15 cellular contexts compared by ENCODE assay signal in the genomic region with DNA sequence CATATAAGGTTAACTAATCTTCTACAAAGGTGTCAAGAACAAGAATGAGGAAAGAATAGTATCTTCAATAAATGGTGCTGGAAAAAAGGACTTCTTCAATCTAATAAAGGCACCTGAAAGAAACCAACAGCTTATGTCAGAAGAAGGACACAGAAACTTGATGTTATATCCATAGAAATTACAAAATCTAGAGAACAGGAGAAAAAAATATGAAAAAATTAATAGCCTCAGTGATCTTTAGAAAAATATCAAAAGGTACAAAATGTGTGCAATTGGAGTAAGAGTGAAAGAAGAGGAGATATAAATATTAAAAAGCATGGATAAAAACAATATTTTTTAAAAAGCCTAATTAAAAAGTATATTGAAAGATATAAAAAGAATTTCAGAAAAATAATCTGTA. TPM values are rescaled to one million over a fixed set of nuclear protein-coding genes. Genes with fewer than 3 reads are reported as not detected.
DNase-seq lines count a peak whose midpoint lies in the region; ATAC-seq, FAIRE-seq and TF ChIP-seq lines count a peak whose summit lies in the region.
"Had no signal": no experiment of that assay in that cellular context is flagged by ENCODE, and none has a peak within 500 bp of the region (broad histone marks: within the 10 kb centered on the region; RNA-seq: fewer than 3 reads in every experiment).

No MANE protein-coding gene starts in this region.

- H3K4me1 ChIP-seq in PC-3 (ENCODE audit: insufficient read depth, low read length), result peaks cover 58% of the 10 kb centered on the region
- H3K4me1 ChIP-seq in endodermal cell (ENCODE audit: control insufficient read depth, insufficient read depth, low read length), result no peaks in the 10 kb centered on the region
- no peaks in the 10 kb centered on the region for H3K4me1 ChIP-seq in sigmoid colon
- peaks cover 3% of the 10 kb centered on the region for H3K4me1 ChIP-seq in mucosa of descending colon (ENCODE audit: low read depth)

- ATAC-seq in PC-3 (no peak), mucosa of descending colon (no peak)
- ATAC-seq: CD8-positive, alpha-beta T cell had no signal

- H3F3A ChIP-seq in PC-3 (ENCODE audit: low read length, unreplicated experiment), result peaks cover 5% of the 10 kb centered on the region

- peaks cover 74% of the 10 kb centered on the region for H3K79me2 ChIP-seq in PC-3 (ENCODE audit: low read length)

- H3K9me2 ChIP-seq in PC-3 (replicated peaks; ENCODE audit: low read length), result no peaks in the 10 kb centered on the region

- no peak for DNase-seq in PC-3
- DNase-seq in endodermal cell, result no peak
- no peak for DNase-seq in type B pancreatic cell (ENCODE audit: extremely low spot score, unreplicated experiment)
- DNase-seq in NOMO-1 treated with DMSO at 0.1 percent for 48 hours (lab: John Stamatoyannopoulos, UW; ENCODE audit: unreplicated experiment), result no peak
- DNase-seq in sigmoid colon, result no peak
- DNase-seq in mucosa of descending colon, result no peak
- DNase-seq: CD8-positive, alpha-beta T cell; COR-L47; DND-41; GOT3; H9; IMR-90 had no signal

- peak; percentile 37 for FAIRE-seq in G401.6 (lab: Jason Lieb, UNC)

- H3K4me1 Mint-ChIP-seq in endodermal cell, result peaks cover 5% of the 10 kb centered on the region
- H3K4me1 Mint-ChIP-seq in type B pancreatic cell (ENCODE audit: unreplicated experiment), result peaks cover 15% of the 10 kb centered on the region

- no peak for TF ChIP-seq POLR2A in sigmoid colon (IDR thresholded peaks at IDR 0.05)

- H2AFZ ChIP-seq in PC-3 (ENCODE audit: low read length), result no peak overlapping the region

- H3K27me3 Mint-ChIP-seq in endodermal cell (ENCODE audit: insufficient read depth) (no peaks in the 10 kb centered on the region), type B pancreatic cell (no peaks in the 10 kb centered on the region)

- H3K27me3 ChIP-seq in PC-3 (ENCODE audit: low read length) (no peaks in the 10 kb centered on the region), endodermal cell (ENCODE audit: control insufficient read depth, insufficient read depth, low read length, poor library complexity, severe bottlenecking) (no peaks in the 10 kb centered on the region), sigmoid colon (no peaks in the 10 kb centered on the region)

- POLR2A ChIA-PET in PC-3 (lab: Charles Lee; ENCODE audit: unreplicated experiment), result no interaction called here

- BruUV-seq in PC-3 (replicated peaks; lab: Mats Ljungman, UMichigan), result no TSS peak

- peaks cover 15% of the 10 kb centered on the region for H3K36me3 ChIP-seq in PC-3 (ENCODE audit: low read depth, low read length)
- H3K36me3 ChIP-seq in endodermal cell (ENCODE audit: control insufficient read depth, insufficient read depth, low read length), result no peaks in the 10 kb centered on the region
- no peaks in the 10 kb centered on the region for H3K36me3 ChIP-seq in sigmoid colon
- H3K36me3 ChIP-seq in mucosa of descending colon (ENCODE audit: low read depth), result no peaks in the 10 kb centered on the region

- intact Hi-C loops in PC-3 (cut with micrococcal nuclease) (no loop called here), sigmoid colon (cut with DNase I) (no loop called here), mucosa of descending colon (cut with DNase I, micrococcal nuclease) (no loop called here)

- H3K27ac ChIP-seq in PC-3 (ENCODE audit: low read length) (peak overlapping the region; percentile 47), endodermal cell (ENCODE audit: low read depth, low read length) (no peak overlapping the region), sigmoid colon (no peak overlapping the region)

- TF ChIP-seq EP300 in sigmoid colon (IDR thresholded peaks at IDR 0.05), result no peak

- H3K4me3 Mint-ChIP-seq in endodermal cell, result peak overlapping the region; percentile 59
- H3K4me3 Mint-ChIP-seq in type B pancreatic cell, result peak overlapping the region; percentile 27
- H3K4me3 Mint-ChIP-seq: CD8-positive, alpha-beta T cell had no signal

- H3K27ac Mint-ChIP-seq in endodermal cell (no peak overlapping the region), type B pancreatic cell (peak overlapping the region; percentile 68)
- H3K27ac Mint-ChIP-seq: CD8-positive, alpha-beta T cell; H9 had no signal

- peak overlapping the region; percentile 22; the same call in 1 of the 2 replicates for H3K4me2 ChIP-seq in PC-3 (ENCODE audit: low read length)

- H3K9ac ChIP-seq in PC-3 (ENCODE audit: low read length) (0 out of 2 replicates have a peak overlapping the region, but pooled peaks have one; percentile 15), endodermal cell (ENCODE audit: extremely low read depth, low read length, poor library complexity, severe bottlenecking) (no peak overlapping the region)

- H3K36me3 Mint-ChIP-seq in endodermal cell (ENCODE audit: low read depth) (no peaks in the 10 kb centered on the region), type B pancreatic cell (peaks cover 4% of the 10 kb centered on the region)
- H3K36me3 Mint-ChIP-seq: CD14-positive monocyte; CD8-positive, alpha-beta T cell had no signal

- H3K9me3 Mint-ChIP-seq in endodermal cell (no peaks in the 10 kb centered on the region), type B pancreatic cell (no peaks in the 10 kb centered on the region)
- H3K9me3 Mint-ChIP-seq: CD14-positive monocyte; CD8-positive, alpha-beta T cell; H9 had no signal

- H3K9me3 ChIP-seq in PC-3 (ENCODE audit: low read length) (no peaks in the 10 kb centered on the region), endodermal cell (ENCODE audit: control insufficient read depth, low read length) (no peaks in the 10 kb centered on the region), sigmoid colon (no peaks in the 10 kb centered on the region), mucosa of descending colon (no peaks in the 10 kb centered on the region)

- H3K4me3 ChIP-seq in PC-3 (ENCODE audit: low read length), result no peak overlapping the region
- no peak overlapping the region for H3K4me3 ChIP-seq in endodermal cell (ENCODE audit: low read length)
- no peak overlapping the region for H3K4me3 ChIP-seq in sigmoid colon
- H3K4me3 ChIP-seq in mucosa of descending colon, result no peak overlapping the region

- no peaks in the 10 kb centered on the region for H4K20me1 ChIP-seq in PC-3 (ENCODE audit: low read length)

- CTCF ChIA-PET in PC-3 (lab: Charles Lee), result no interaction called here

- TF ChIP-seq CTCF in PC-3 (conservative IDR thresholded peaks at IDR 0.05; ENCODE audit: low read depth, low read length) (no peak), endodermal cell (conservative IDR thresholded peaks at IDR 0.05) (no peak), type B pancreatic cell (conservative IDR thresholded peaks at IDR 0.05) (no peak), sigmoid colon (IDR thresholded peaks at IDR 0.05) (no peak), mucosa of descending colon (IDR thresholded peaks at IDR 0.05) (no peak)

RNA-seq across cellular contexts. Expression of a gene that starts 18.8 kb away (rescaled TPM):
- 225 and 240 TPM in 2 replicates for total RNA-seq in PC-3 (2014; rRNA removed)
- not detected for total RNA-seq in endodermal cell
- polyA plus RNA-seq in endodermal cell (2013, experiment 1 of 2), result not detected
- polyA plus RNA-seq in endodermal cell (2013, experiment 2 of 2), result not detected
- total RNA-seq in type B pancreatic cell (ENCODE audit: low replicate concordance), result 0.86 TPM in 1 of 2 replicates, not detected in the other
- 1 to 10 TPM in 1 of 4 donors, not detected in 3; 8.9 TPM for total RNA-seq in sigmoid colon
- 100 to 1,000 TPM; 148 to 519 (median 347) TPM for polyA plus RNA-seq in sigmoid colon
- 100 to 1,000 TPM; 107 to 326 (median 174) TPM for total RNA-seq in mucosa of descending colon
- total RNA-seq: A673; CD8-positive, alpha-beta T cell; H9 had no signal
- polyA plus RNA-seq: CD14-positive monocyte had no signal

RNA-seq across cellular contexts. Expression of a gene that starts 40.4 kb away (rescaled TPM):
- total RNA-seq in PC-3 (2014; rRNA removed), result 18.4 and 20.9 TPM in 2 replicates
- 10 to 100 TPM; 66.4 to 74.4 TPM for total RNA-seq in endodermal cell
- polyA plus RNA-seq in endodermal cell (2013, experiment 1 of 2), result 76.7 TPM
- polyA plus RNA-seq in endodermal cell (2013, experiment 2 of 2), result 71.0 TPM
- 47.3 and 55.9 TPM in 2 replicates for total RNA-seq in type B pancreatic cell (ENCODE audit: low replicate concordance)
- total RNA-seq in sigmoid colon, result 10 to 100 TPM; 24.4 to 32.4 (median 25.7) TPM
- polyA plus RNA-seq in sigmoid colon, result 10 to 100 TPM; 23.2 to 30.6 (median 25.4) TPM
- total RNA-seq in mucosa of descending colon, result 10 to 100 TPM; 32.1 to 55.5 (median 34.4) TPM

Comparison
In these comparisons a context has a peak if more than half of its experiments do, and no peak if none do; other contexts are left out.
1. RNA of a gene that starts 18.8 kb away (total RNA-seq): 225 to 240 TPM in PC-3 and 107 to 326 TPM in mucosa of descending colon; 8.9 TPM in sigmoid colon, 0.86 TPM in type B pancreatic cell and not detected in endodermal cell; every median in the first group is over 10 times any median in the second.